Comparison of ENCODE assay signal across 7 cellular contexts in the genomic region with DNA sequence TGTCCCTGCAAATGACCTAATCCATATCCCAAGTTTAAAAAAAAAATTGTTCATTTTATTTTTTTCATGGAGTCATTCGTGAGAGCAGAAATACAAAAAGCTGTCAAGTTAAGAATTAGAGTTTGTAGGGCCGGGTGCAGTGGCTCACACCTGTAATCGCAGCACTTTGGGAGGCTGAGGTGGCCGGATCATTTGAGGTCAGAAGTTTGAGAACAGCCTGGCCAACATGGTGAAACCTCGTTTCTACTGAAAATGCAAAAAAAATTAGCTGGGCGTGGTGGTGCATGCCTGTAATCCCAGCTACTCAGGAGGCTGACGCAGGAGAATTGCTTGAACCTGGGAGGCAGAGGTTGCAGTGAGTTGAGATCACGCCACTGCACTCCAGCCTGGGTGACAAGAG. TPM values are rescaled to one million over a fixed set of nuclear protein-coding genes. Genes with fewer than 3 reads are reported as not detected.
DNase-seq lines count a peak whose midpoint lies in the region; ATAC-seq and TF ChIP-seq lines count a peak whose summit lies in the region.
"Not testable (repeated sequence)": the region's sequence is repeated elsewhere in the genome, so short reads cannot be mapped to it uniquely, and the experiment has no call there.
"Had no signal": no experiment of that assay in that cellular context is flagged by ENCODE, and none has a peak within 500 bp of the region (broad histone marks: within the 10 kb centered on the region; RNA-seq: fewer than 3 reads in every experiment).

No MANE protein-coding gene starts in this region.

- peak overlapping the region; percentile 70 for H3K4me2 ChIP-seq in GM23338
- H3K4me2 ChIP-seq in mesenchymal stem cell (ENCODE audit: low read length, poor library complexity, severe bottlenecking); trophoblast cell (ENCODE audit: low read length): not testable (repeated sequence)

- H2BK120ac ChIP-seq in mesenchymal stem cell (ENCODE audit: low read depth, low read length); trophoblast cell (ENCODE audit: insufficient read depth, low read length, poor library complexity): not testable (repeated sequence)

- H3K79me1 ChIP-seq in mesenchymal stem cell (replicated peaks; ENCODE audit: low read length, poor library complexity, severe bottlenecking); trophoblast cell (ENCODE audit: low read length): not testable (repeated sequence)

- H3K4ac ChIP-seq in mesenchymal stem cell (ENCODE audit: low read depth in 1 of 2, low read length in 2 of 2); trophoblast cell (ENCODE audit: low read depth, low read length): not testable (repeated sequence)

- H3K23ac ChIP-seq in mesenchymal stem cell (ENCODE audit: low read length in 2 of 2); trophoblast cell (ENCODE audit: low read length): not testable (repeated sequence)

- H3K27ac Mint-ChIP-seq in GM23338 = peak overlapping the region; percentile 38; the same call in 1 of the 2 replicates
- peak overlapping the region; percentile 83 for H3K27ac Mint-ChIP-seq in dendritic cell treated with granulocyte-macrophage colony-stimulating factor and Interleukin-4, amounts not matched to agents 40 ng/mL and 50 ng/mL, for 4 days

- peak overlapping the region; percentile 49; the same call in 2 of the 3 replicates for H3K4me3 Mint-ChIP-seq in GM23338
- H3K4me3 Mint-ChIP-seq in dendritic cell treated with granulocyte-macrophage colony-stimulating factor and Interleukin-4, amounts not matched to agents 40 ng/mL and 50 ng/mL, for 4 days = not testable (repeated sequence)

- 0 out of 2 replicates have a peak overlapping the region, but pooled peaks have one; percentile 1 for H3K4me3 ChIP-seq in GM23338
- H3K4me3 ChIP-seq in NT2/D1 (ENCODE audit: insufficient read length, low read depth); mesenchymal stem cell (ENCODE audit: insufficient read depth in 1 of 2, low read depth in 1 of 2, low read length in 2 of 2); trophoblast cell (ENCODE audit: low read depth, low read length): not testable (repeated sequence)

- H4K8ac ChIP-seq in mesenchymal stem cell (ENCODE audit: low read length); trophoblast cell (ENCODE audit: low read depth, low read length): not testable (repeated sequence)

- H2BK12ac ChIP-seq in mesenchymal stem cell (ENCODE audit: low read length in 2 of 2) = peak overlapping the region in 1 of 2 experiments; percentile 37
- not testable (repeated sequence) for H2BK12ac ChIP-seq in trophoblast cell (ENCODE audit: low read length)

- not testable (repeated sequence) for H3K79me2 ChIP-seq in GM23338 (replicated peaks; ENCODE audit: insufficient read depth); trophoblast cell (ENCODE audit: control insufficient read depth, insufficient read depth, low read length, poor library complexity)

- H3K27me3 Mint-ChIP-seq in GM23338 (ENCODE audit: insufficient read depth, low read depth, poor library complexity) = peaks cover 13% of the 10 kb centered on the region
- not testable (repeated sequence) for H3K27me3 Mint-ChIP-seq in dendritic cell treated with granulocyte-macrophage colony-stimulating factor and Interleukin-4, amounts not matched to agents 40 ng/mL and 50 ng/mL, for 4 days

- peak overlapping the region in 1 of 2 experiments; percentile 12 for H3K18ac ChIP-seq in mesenchymal stem cell (ENCODE audit: low read depth in 1 of 2, low read length in 2 of 2)
- not testable (repeated sequence) for H3K18ac ChIP-seq in trophoblast cell (ENCODE audit: low read length)

- not testable (repeated sequence) for ATAC-seq in GM23338

- 91% methylated on average over 7 of the region's 8 CpGs for WGBS in mesenchymal stem cell
- no CpG with 5 or more reads among the region's 8 CpGs for WGBS in trophoblast cell (ENCODE audit: extremely low coverage, insufficient coverage, insufficient read length)

- H3K14ac ChIP-seq in mesenchymal stem cell (ENCODE audit: low read length in 2 of 2) = peak overlapping the region in 1 of 2 experiments; percentile 7
- H3K14ac ChIP-seq in trophoblast cell (ENCODE audit: low read length) = not testable (repeated sequence)

- peaks cover 16% of the 10 kb centered on the region for H3K4me1 Mint-ChIP-seq in GM23338
- peaks cover 50% of the 10 kb centered on the region for H3K4me1 Mint-ChIP-seq in dendritic cell treated with granulocyte-macrophage colony-stimulating factor and Interleukin-4, amounts not matched to agents 40 ng/mL and 50 ng/mL, for 4 days (ENCODE audit: low read depth)

- not testable (repeated sequence) for H3K36me3 Mint-ChIP-seq in GM23338 (ENCODE audit: low read depth); dendritic cell treated with granulocyte-macrophage colony-stimulating factor and Interleukin-4, amounts not matched to agents 40 ng/mL and 50 ng/mL, for 4 days (ENCODE audit: low read depth)

- H3K27me3 ChIP-seq in GM23338 (ENCODE audit: insufficient read depth); NT2/D1 (ENCODE audit: insufficient read depth, insufficient read length); trophoblast cell (ENCODE audit: insufficient read depth, low read length): not testable (repeated sequence)
- H3K27me3 ChIP-seq in mesenchymal stem cell (ENCODE audit: control insufficient read depth in 1 of 2, insufficient read depth in 1 of 2, low read length in 2 of 2) = peaks cover 0 to 15% of the 10 kb centered on the region in 2 experiments

- not testable (repeated sequence) for H3K9me2 ChIP-seq in GM23338 (ENCODE audit: insufficient read depth)

- H2BK15ac ChIP-seq in mesenchymal stem cell (ENCODE audit: low read depth, poor library complexity, severe bottlenecking) = not testable (repeated sequence)

- H3K9me3 Mint-ChIP-seq in GM23338; dendritic cell treated with granulocyte-macrophage colony-stimulating factor and Interleukin-4, amounts not matched to agents 40 ng/mL and 50 ng/mL, for 4 days: not testable (repeated sequence)

- H3K36me3 ChIP-seq in GM23338 (ENCODE audit: insufficient read depth); NT2/D1 (ENCODE audit: insufficient read depth, insufficient read length, low read length); mesenchymal stem cell (ENCODE audit: control insufficient read depth in 1 of 2, insufficient read depth in 2 of 2, low read depth in 1 of 2, low read length in 2 of 2); trophoblast cell (ENCODE audit: control insufficient read depth in 1 of 2, insufficient read depth in 2 of 2, low read length in 2 of 2): not testable (repeated sequence)

- H4K91ac ChIP-seq in mesenchymal stem cell (ENCODE audit: low read length); trophoblast cell (ENCODE audit: low read depth, low read length): not testable (repeated sequence)

- not testable (repeated sequence) for H2AK5ac ChIP-seq in mesenchymal stem cell (ENCODE audit: low read length, severe bottlenecking); trophoblast cell (ENCODE audit: low read length)

- not testable (repeated sequence) for H3K9me3 ChIP-seq in NT2/D1 (ENCODE audit: insufficient read depth, low read length); mesenchymal stem cell (ENCODE audit: control insufficient read depth, low read length); trophoblast cell (ENCODE audit: insufficient read depth, low read depth, low read length)

- intact Hi-C loops in dendritic cell treated with granulocyte-macrophage colony-stimulating factor and Interleukin-4, amounts not matched to agents 40 ng/mL and 50 ng/mL, for 4 days (cut with micrococcal nuclease) = not testable (repeated sequence)

- not testable (repeated sequence) for H2BK5ac ChIP-seq in mesenchymal stem cell (ENCODE audit: low read depth, low read length, poor library complexity, severe bottlenecking); trophoblast cell (ENCODE audit: low read depth, low read length, poor library complexity)

- not testable (repeated sequence) for TF ChIP-seq CTCF in GM23338 (conservative IDR thresholded peaks at IDR 0.05; ENCODE audit: low read depth in 2 of 2)

- not testable (repeated sequence) for H3F3A ChIP-seq in GM23338 (replicated peaks; ENCODE audit: low read depth)

- H4K20me1 ChIP-seq in GM23338 (replicated peaks; ENCODE audit: insufficient read depth) = not testable (repeated sequence)

- H2AFZ ChIP-seq in GM23338 = peak overlapping the region; percentile 78
- H2AFZ ChIP-seq in mesenchymal stem cell (ENCODE audit: low read depth, low read length); trophoblast cell (ENCODE audit: insufficient read depth, low read length, poor library complexity): not testable (repeated sequence)

- DNase-seq in GM23338 (ENCODE audit: low spot score); NT2/D1 (ENCODE audit: low read depth, low spot score); mesenchymal stem cell: not testable (repeated sequence)
- DNase-seq in trophoblast cell = peak; percentile 58 to 68

- peak overlapping the region; percentile 63 for H3K9ac ChIP-seq in NT2/D1 (ENCODE audit: insufficient read length, low read depth)
- peak overlapping the region; percentile 69 for H3K9ac ChIP-seq in mesenchymal stem cell (ENCODE audit: low read length)
- not testable (repeated sequence) for H3K9ac ChIP-seq in trophoblast cell (ENCODE audit: low read length)

- H3K4me1 ChIP-seq in GM23338 (ENCODE audit: insufficient read depth) = peaks cover 17% of the 10 kb centered on the region
- not testable (repeated sequence) for H3K4me1 ChIP-seq in NT2/D1 (ENCODE audit: insufficient read depth, insufficient read length); mesenchymal stem cell (ENCODE audit: control insufficient read depth, insufficient read depth, low read depth, low read length); trophoblast cell (ENCODE audit: control insufficient read depth in 1 of 2, insufficient read depth in 2 of 2, low read length in 2 of 2)

- not testable (repeated sequence) for H4K12ac ChIP-seq in trophoblast cell (ENCODE audit: low read depth, low read length)

- not testable (repeated sequence) for H3K27ac ChIP-seq in GM23338 (ENCODE audit: low read depth); mesenchymal stem cell (ENCODE audit: low read length, poor library complexity, severe bottlenecking); trophoblast cell (ENCODE audit: low read depth, low read length)

RNA-seq across cellular contexts. Expression of a gene that starts 4.8 kb away (rescaled TPM):
- 14.4 and 14.9 TPM in 2 replicates for total RNA-seq in GM23338 (2014; rRNA removed; shearing (Covaris generic))
- 0.18 and 0.68 TPM in 2 replicates for polyA plus RNA-seq in GM23338 (2016; fragmentation: Nextera tagmentation; extraction: Ambion mirVana)
- polyA plus RNA-seq in mesenchymal stem cell (2013, experiment 1 of 2) = 2.8 TPM
- 2.8 TPM for polyA plus RNA-seq in mesenchymal stem cell (2013, experiment 2 of 2)
- polyA plus RNA-seq in trophoblast cell (2013) = 3.4 and 4.2 TPM in 2 replicates

RNA-seq across cellular contexts. Expression of a gene that starts 9.2 kb away (rescaled TPM):
- 184 and 193 TPM in 2 replicates for total RNA-seq in GM23338 (2014; rRNA removed; shearing (Covaris generic))
- 112 and 113 TPM in 2 replicates for polyA plus RNA-seq in GM23338 (2016; fragmentation: Nextera tagmentation; extraction: Ambion mirVana)
- 34.5 TPM for polyA plus RNA-seq in mesenchymal stem cell (2013, experiment 1 of 2)
- polyA plus RNA-seq in mesenchymal stem cell (2013, experiment 2 of 2) = 33.2 TPM
- 39.4 and 40.1 TPM in 2 replicates for polyA plus RNA-seq in trophoblast cell (2013)

RNA-seq across cellular contexts. Expression of a gene that starts 20.8 kb away (rescaled TPM):
- total RNA-seq in GM23338 (2014; rRNA removed; shearing (Covaris generic)) = 1.7 and 2.4 TPM in 2 replicates
- 0.16 and 0.23 TPM in 2 replicates for polyA plus RNA-seq in GM23338 (2016; fragmentation: Nextera tagmentation; extraction: Ambion mirVana)
- 1.1 TPM for polyA plus RNA-seq in mesenchymal stem cell (2013, experiment 1 of 2)
- polyA plus RNA-seq in mesenchymal stem cell (2013, experiment 2 of 2) = 1.3 TPM
- polyA plus RNA-seq in trophoblast cell (2013) = 0.78 and 0.92 TPM in 2 replicates

RNA-seq across cellular contexts. Expression of a gene that starts 27.9 kb away (rescaled TPM):
- total RNA-seq in GM23338 (2014; rRNA removed; shearing (Covaris generic)) = 3.7 and 4.6 TPM in 2 replicates
- polyA plus RNA-seq in GM23338 (2016; fragmentation: Nextera tagmentation; extraction: Ambion mirVana) = 1.1 and 1.2 TPM in 2 replicates
- 0.03 TPM for polyA plus RNA-seq in mesenchymal stem cell (2013, experiment 1 of 2)
- polyA plus RNA-seq in mesenchymal stem cell (2013, experiment 2 of 2) = not detected
- 0.08 and 0.12 TPM in 2 replicates for polyA plus RNA-seq in trophoblast cell (2013)

RNA-seq across cellular contexts. Expression of a gene that starts 39.2 kb away (rescaled TPM):
- not detected in 2 replicates for total RNA-seq in GM23338 (2014; rRNA removed; shearing (Covaris generic))
- 0.86 TPM in 1 of 2 replicates, not detected in the other for polyA plus RNA-seq in GM23338 (2016; fragmentation: Nextera tagmentation; extraction: Ambion mirVana)
- 1.7 TPM for polyA plus RNA-seq in mesenchymal stem cell (2013, experiment 1 of 2)
- 1.7 TPM for polyA plus RNA-seq in mesenchymal stem cell (2013, experiment 2 of 2)
- 0.23 and 0.50 TPM in 2 replicates for polyA plus RNA-seq in trophoblast cell (2013)
- total RNA-seq: H7, HT1080 had no signal
